1 cellular context compared by ENCODE assay signal in genomic region chr18:78473563-78473962, GRCh38.
TF ChIP-seq lines count a peak whose summit lies in the region.

No MANE protein-coding gene starts in this region.

TF ChIP-seq in GM23338, 12 proteins besides CTCF, POLR2A, EP300 and RAD21 (continued from another document):
- TF ChIP-seq ZNF462 (CRISPR knock-in tag; IDR thresholded peaks at IDR 0.05) (no peak), JUNB (IDR thresholded peaks at IDR 0.05; ENCODE audit: unreplicated experiment) (no peak), EZH2 (IDR thresholded peaks at IDR 0.05; ENCODE audit: low read depth, unreplicated experiment) (no peak), ZNF114 (CRISPR knock-in tag; IDR thresholded peaks at IDR 0.05) (no peak), CREB1 (CRISPR knock-in tag; IDR thresholded peaks at IDR 0.05; ENCODE audit: low read depth) (no peak)
